In the genomic region with DNA sequence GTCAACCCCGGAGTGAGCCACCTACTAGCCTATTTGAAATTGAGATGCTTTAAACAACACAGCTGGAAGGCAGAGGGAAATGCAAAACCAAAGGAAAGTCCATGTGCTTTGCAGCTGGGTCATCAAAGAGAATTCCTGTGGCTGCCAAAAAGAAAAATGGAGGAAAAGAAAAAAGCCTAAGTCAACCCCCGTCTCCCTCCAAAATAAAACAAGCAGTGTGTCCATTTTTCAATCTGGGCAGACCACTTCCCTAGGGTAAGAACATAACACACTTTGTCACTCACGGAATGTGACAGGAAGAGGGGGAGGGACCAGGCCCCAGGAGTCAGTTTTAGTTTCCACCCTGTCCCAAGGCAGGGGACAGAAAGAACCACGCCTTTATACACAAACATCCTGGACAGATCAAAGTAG, we compare ENCODE assay signal across 21 cellular contexts. TPM values are rescaled to one million over a fixed set of nuclear protein-coding genes. Genes with fewer than 3 reads are reported as not detected.
DNase-seq lines count a peak whose midpoint lies in the region; ATAC-seq and TF ChIP-seq lines count a peak whose summit lies in the region.
"Had no signal": no experiment of that assay in that cellular context is flagged by ENCODE, and none has a peak within 500 bp of the region (broad histone marks: within the 10 kb centered on the region; RNA-seq: fewer than 3 reads in every experiment).

No MANE protein-coding gene starts in this region.

- H3K9me3 Mint-ChIP-seq in GM23338, result peaks cover 13% of the 10 kb centered on the region; the same call in 2 of the 3 replicates
- H3K9me3 Mint-ChIP-seq: activated naive CD8-positive, alpha-beta T cell treated with anti-CD3 and anti-CD28 coated beads for 36 hours; activated T-cell treated with anti-CD3 and anti-CD28 coated beads, Interleukin-2, amount 50 U/mL, for 4 hours had no signal

- no peaks in the 10 kb centered on the region for H4K20me1 ChIP-seq in GM23338 (replicated peaks; ENCODE audit: insufficient read depth)
- peaks cover 43% of the 10 kb centered on the region for H4K20me1 ChIP-seq in osteoblast (ENCODE audit: insufficient read depth, low read length)

- H3K4me1 Mint-ChIP-seq in GM23338, result peaks cover 26% of the 10 kb centered on the region
- H3K4me1 Mint-ChIP-seq: activated naive CD8-positive, alpha-beta T cell treated with anti-CD3 and anti-CD28 coated beads for 36 hours had no signal

- H3K36me3 ChIP-seq in GM23338 (ENCODE audit: insufficient read depth) (no peaks in the 10 kb centered on the region), osteoblast (ENCODE audit: insufficient read depth, low read length) (peaks cover 58% of the 10 kb centered on the region)
- H3K36me3 ChIP-seq: BE2C, pancreas had no signal

- H3K79me2 ChIP-seq in GM23338 (replicated peaks; ENCODE audit: insufficient read depth) (no peaks in the 10 kb centered on the region), osteoblast (ENCODE audit: insufficient read depth, low read length) (peaks cover 60% of the 10 kb centered on the region)

- H2AFZ ChIP-seq in GM23338, result no peak overlapping the region
- H2AFZ ChIP-seq in osteoblast (ENCODE audit: low read length), result no peak overlapping the region

- H3K4me1 ChIP-seq in GM23338 (ENCODE audit: insufficient read depth) (peaks cover 11% of the 10 kb centered on the region), osteoblast (ENCODE audit: insufficient read depth, low read length) (peaks cover 27% of the 10 kb centered on the region)
- H3K4me1 ChIP-seq: BE2C, pancreas had no signal

- H3K4me3 ChIP-seq in GM23338 (no peak overlapping the region), astrocyte of the cerebellum (ENCODE audit: low read depth, low read length) (no peak overlapping the region), osteoblast (ENCODE audit: insufficient read depth, low read length) (no peak overlapping the region)
- H3K4me3 ChIP-seq: MG63, pancreas had no signal

- no peaks in the 10 kb centered on the region for H3F3A ChIP-seq in GM23338 (replicated peaks; ENCODE audit: low read depth)

- peak; percentile 45 for ATAC-seq in GM23338
- ATAC-seq in GM19324 (IDR thresholded peaks at IDR 0.05; ENCODE audit: low FRiP score, unreplicated experiment), result no peak
- ATAC-seq: activated T-cell treated with anti-CD3 and anti-CD28 coated beads, Interleukin-2, amount 50 U/mL, for 4 hours had no signal

- H3K9me3 ChIP-seq in osteoblast (ENCODE audit: low read depth, low read length), result no peaks in the 10 kb centered on the region
- H3K9me3 ChIP-seq: BE2C, MG63, pancreas, SK-N-SH had no signal

- H3K27ac Mint-ChIP-seq in GM23338, result no peak overlapping the region
- H3K27ac Mint-ChIP-seq: activated naive CD8-positive, alpha-beta T cell treated with anti-CD3 and anti-CD28 coated beads for 36 hours had no signal

- H3K27me3 ChIP-seq in GM23338 (ENCODE audit: insufficient read depth) (no peaks in the 10 kb centered on the region), osteoblast (ENCODE audit: insufficient read depth, low read length) (no peaks in the 10 kb centered on the region)
- H3K27me3 ChIP-seq: BE2C, MG63, pancreas had no signal

- H3K27ac ChIP-seq in GM23338 (ENCODE audit: low read depth), result no peak overlapping the region
- H3K27ac ChIP-seq in osteoblast (ENCODE audit: low read depth, low read length), result no peak overlapping the region

- no peak for TF ChIP-seq CTCF in GM23338 (conservative IDR thresholded peaks at IDR 0.05; ENCODE audit: low read depth in 2 of 2)
- no peak for TF ChIP-seq CTCF in astrocyte of the cerebellum (IDR thresholded peaks at IDR 0.05; ENCODE audit: low read depth, low read length, missing control alignments)
- TF ChIP-seq CTCF in osteoblast (IDR thresholded peaks at IDR 0.05; ENCODE audit: extremely low read depth, low read depth, low read length), result no peak

- in situ Hi-C loops in astrocyte of the cerebellum (cut with HindIII; ENCODE audit: low sequenced_read_pairs), result no loop called here

- H3K27me3 Mint-ChIP-seq in GM23338 (ENCODE audit: insufficient read depth, low read depth, poor library complexity), result peaks cover 17% of the 10 kb centered on the region
- H3K27me3 Mint-ChIP-seq: activated naive CD8-positive, alpha-beta T cell treated with anti-CD3 and anti-CD28 coated beads for 36 hours had no signal

- no peak overlapping the region for H3K4me3 Mint-ChIP-seq in GM23338
- H3K4me3 Mint-ChIP-seq: activated naive CD8-positive, alpha-beta T cell treated with anti-CD3 and anti-CD28 coated beads for 36 hours; activated T-cell treated with anti-CD3 and anti-CD28 coated beads, Interleukin-2, amount 50 U/mL, for 4 hours had no signal

- H3K36me3 Mint-ChIP-seq in GM23338 (ENCODE audit: low read depth), result peaks cover 13% of the 10 kb centered on the region; the same call in 2 of the 3 replicates
- H3K36me3 Mint-ChIP-seq: activated naive CD8-positive, alpha-beta T cell treated with anti-CD3 and anti-CD28 coated beads for 36 hours had no signal

- no peak overlapping the region for H3K4me2 ChIP-seq in GM23338
- H3K4me2 ChIP-seq in osteoblast (ENCODE audit: insufficient read depth, low read length), result no peak overlapping the region
- H3K4me2 ChIP-seq: SK-N-SH had no signal

- no peaks in the 10 kb centered on the region for H3K9me2 ChIP-seq in GM23338 (ENCODE audit: insufficient read depth)
- H3K9me2 ChIP-seq: SK-N-SH had no signal

- DNase-seq in GM23338 (ENCODE audit: low spot score) (peak; percentile 35), astrocyte of the cerebellum (ENCODE audit: low read depth) (peak; percentile 34), fibroblast of peridontal ligament (ENCODE audit: extremely low read depth) (peak; percentile 71), osteoblast (ENCODE audit: insufficient read length, low spot score, missing footprints) (peak; percentile 78), T-helper 9 cell (no peak), NCI-H1436 (lab: John Stamatoyannopoulos, UW) (no peak)
- no peak for DNase-seq in stimulated activated naive CD4-positive, alpha-beta T cell (lab: John Stamatoyannopoulos, UW)
- DNase-seq: activated CD4-positive, alpha-beta T cell treated with anti-CD3 and anti-CD28 coated beads, Interleukin-2, amount 50 U/mL, for 4 hours; activated naive CD8-positive, alpha-beta T cell treated with anti-CD3 and anti-CD28 coated beads for 36 hours; activated T-cell treated with anti-CD3 and anti-CD28 coated beads, Interleukin-2, amount 50 U/mL, for 4 hours; BE2C; caudate nucleus; glutamatergic neuron; islet precursor cell; MG63; NCI-H1930; NCI-H510A; pancreas; SK-N-SH had no signal

TF ChIP-seq in GM23338, 12 proteins besides CTCF, POLR2A, EP300 and RAD21 (continues in another document):
- TF ChIP-seq POLR2AphosphoS5 (IDR thresholded peaks at IDR 0.05; ENCODE audit: low read depth) (no peak), EZH2phosphoT487 (IDR thresholded peaks at IDR 0.05; ENCODE audit: unreplicated experiment) (no peak), JUNB (IDR thresholded peaks at IDR 0.05; ENCODE audit: unreplicated experiment) (no peak), STAT1 (IDR thresholded peaks at IDR 0.05; ENCODE audit: unreplicated experiment) (no peak), ZNF114 (CRISPR knock-in tag; IDR thresholded peaks at IDR 0.05) (no peak), CREB1 (CRISPR knock-in tag; IDR thresholded peaks at IDR 0.05; ENCODE audit: low read depth) (no peak), NANOG (IDR thresholded peaks at IDR 0.05; ENCODE audit: borderline replicate concordance) (no peak), EZH2 (IDR thresholded peaks at IDR 0.05; ENCODE audit: low read depth, unreplicated experiment) (no peak)
- TF ChIP-seq, protein P1, sequence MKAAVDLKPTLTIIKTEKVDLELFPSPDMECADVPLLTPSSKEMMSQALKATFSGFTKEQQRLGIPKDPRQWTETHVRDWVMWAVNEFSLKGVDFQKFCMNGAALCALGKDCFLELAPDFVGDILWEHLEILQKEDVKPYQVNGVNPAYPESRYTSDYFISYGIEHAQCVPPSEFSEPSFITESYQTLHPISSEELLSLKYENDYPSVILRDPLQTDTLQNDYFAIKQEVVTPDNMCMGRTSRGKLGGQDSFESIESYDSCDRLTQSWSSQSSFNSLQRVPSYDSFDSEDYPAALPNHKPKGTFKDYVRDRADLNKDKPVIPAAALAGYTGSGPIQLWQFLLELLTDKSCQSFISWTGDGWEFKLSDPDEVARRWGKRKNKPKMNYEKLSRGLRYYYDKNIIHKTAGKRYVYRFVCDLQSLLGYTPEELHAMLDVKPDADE (IDR thresholded peaks at IDR 0.05), result no peak

RNA-seq across cellular contexts. Expression of a gene that starts 29.3 kb away (rescaled TPM):
- total RNA-seq in GM23338 (2014; rRNA removed; shearing (Covaris generic)), result 1.7 and 1.8 TPM in 2 replicates
- polyA plus RNA-seq in GM23338 (2016; fragmentation: Nextera tagmentation; extraction: Ambion mirVana), result 0.78 and 1.2 TPM in 2 replicates
- total RNA-seq in osteoblast, result 144 and 161 TPM in 2 replicates
- total RNA-seq: OCI-LY7 had no signal

Comparison
In these comparisons a context has a peak if more than half of its experiments do, and no peak if none do; other contexts are left out.
1. DNase-seq: peak in GM23338 (single experiment), astrocyte of the cerebellum (single experiment), fibroblast of peridontal ligament (single experiment) and osteoblast (single experiment); none in stimulated activated naive CD4-positive, alpha-beta T cell (0 of 6), T-helper 9 cell (single experiment) and NCI-H1436 (single experiment).
2. RNA of a gene that starts 29.3 kb away (total RNA-seq): 144 to 161 TPM in osteoblast; 1.7 to 1.8 TPM in GM23338; every median in the first group is over 10 times any median in the second.